Comparison of ENCODE assay signal across 21 cellular contexts in genomic region chr6:75286955-75287354, GRCh38. TPM values are rescaled to one million over a fixed set of nuclear protein-coding genes. Genes with fewer than 3 reads are reported as not detected.
A peak's percentile ranks its signal among the peaks of the same experiment; 100 is the strongest.
DNase-seq lines count a peak whose midpoint lies in the region; ATAC-seq and FAIRE-seq lines count a peak whose summit lies in the region.
"Had no signal": no experiment of that assay in that cellular context is flagged by ENCODE, and none has a peak within 500 bp of the region (broad histone marks: within the 10 kb centered on the region; RNA-seq: fewer than 3 reads in every experiment).

No MANE protein-coding gene starts in this region.

- WGBS in aorta, 2 donors = 89 to 92% methylated on average over 2 of the region's 2 CpGs

- peak overlapping the region; percentile 19 for H3K27ac Mint-ChIP-seq in activated CD4-positive, alpha-beta T cell treated with anti-CD3 and anti-CD28 coated beads, Interleukin-2, amount 10 ng/mL, durations not matched to agents 7 days and 5 days
- H3K27ac Mint-ChIP-seq in activated T-helper 1 cell treated with anti-CD3 and anti-CD28 coated beads, Interleukin-12 subunit alpha, Interleukin-12 subunit beta, Interleukin-2, Interleukin-4 antibody, amounts not matched to agents 30 ng/mL and 10 ng/mL and 1 ng/mL, durations not matched to agents 14 hours and 24 hours and 36 hours = no peak overlapping the region
- H3K27ac Mint-ChIP-seq in natural killer cell treated with Interleukin-12 subunit alpha and Interleukin-12 subunit beta and Interleukin-15 and Interleukin-18, amount 100 ng/mL, for 72 hours = peak overlapping the region; percentile 13 to 17

- POLR2A ChIA-PET in activated CD4-positive, alpha-beta T cell treated with anti-CD3 and anti-CD28 coated beads, Interleukin-2, amount 10 ng/mL, durations not matched to agents 7 days and 5 days (lab: Charles Lee) = no interaction called here

- peaks cover 33% of the 10 kb centered on the region for H3K4me1 Mint-ChIP-seq in activated CD4-positive, alpha-beta T cell treated with anti-CD3 and anti-CD28 coated beads, Interleukin-2, amount 10 ng/mL, durations not matched to agents 7 days and 5 days
- peaks cover 44% of the 10 kb centered on the region for H3K4me1 Mint-ChIP-seq in activated T-helper 1 cell treated with anti-CD3 and anti-CD28 coated beads, Interleukin-12 subunit alpha, Interleukin-12 subunit beta, Interleukin-2, Interleukin-4 antibody, amounts not matched to agents 30 ng/mL and 10 ng/mL and 1 ng/mL, durations not matched to agents 14 hours and 24 hours and 36 hours (ENCODE audit: low read depth)
- peaks cover 12 to 17% of the 10 kb centered on the region in 2 donors for H3K4me1 Mint-ChIP-seq in natural killer cell treated with Interleukin-12 subunit alpha and Interleukin-12 subunit beta and Interleukin-15 and Interleukin-18, amount 100 ng/mL, for 72 hours (ENCODE audit: low read depth in 2 of 2)

- no peaks in the 10 kb centered on the region for H3K9me3 ChIP-seq in aorta (ENCODE audit: control insufficient read depth, low read length)
- H3K9me3 ChIP-seq: esophagus muscularis mucosa, transverse colon had no signal

- H3K4me1 ChIP-seq in aorta (ENCODE audit: control insufficient read depth in 1 of 2, insufficient read depth in 2 of 2, low read length in 2 of 2) = peaks cover 0 to 7% of the 10 kb centered on the region in 2 donors

- no peak for ATAC-seq in natural killer cell treated with Interleukin-12 subunit alpha and Interleukin-12 subunit beta and Interleukin-15 and Interleukin-18, amount 100 ng/mL, for 72 hours
- no peak for ATAC-seq in aorta (ENCODE audit: low FRiP score)

- no peak overlapping the region for H3K27ac ChIP-seq in aorta (ENCODE audit: low read depth in 1 of 2, low read length in 2 of 2)
- H3K27ac ChIP-seq: esophagus muscularis mucosa, transverse colon had no signal

- no peaks in the 10 kb centered on the region for H3K9me3 Mint-ChIP-seq in activated CD4-positive, alpha-beta T cell treated with anti-CD3 and anti-CD28 coated beads, Interleukin-2, amount 10 ng/mL, durations not matched to agents 7 days and 5 days
- H3K9me3 Mint-ChIP-seq in activated T-helper 1 cell treated with anti-CD3 and anti-CD28 coated beads, Interleukin-12 subunit alpha, Interleukin-12 subunit beta, Interleukin-2, Interleukin-4 antibody, amounts not matched to agents 30 ng/mL and 10 ng/mL and 1 ng/mL, durations not matched to agents 14 hours and 24 hours and 36 hours = no peaks in the 10 kb centered on the region
- H3K9me3 Mint-ChIP-seq in natural killer cell treated with Interleukin-12 subunit alpha and Interleukin-12 subunit beta and Interleukin-15 and Interleukin-18, amount 100 ng/mL, for 72 hours = no peaks in the 10 kb centered on the region

- no peaks in the 10 kb centered on the region for H3K36me3 ChIP-seq in aorta (ENCODE audit: control insufficient read depth in 1 of 2, insufficient read depth in 2 of 2, low read length in 1 of 2)
- H3K36me3 ChIP-seq: transverse colon had no signal

- intact Hi-C loops in activated T-helper 1 cell treated with anti-CD3 and anti-CD28 coated beads, Interleukin-12 subunit alpha, Interleukin-12 subunit beta, Interleukin-2, Interleukin-4 antibody, amounts not matched to agents 30 ng/mL and 10 ng/mL and 1 ng/mL, durations not matched to agents 14 hours and 24 hours and 36 hours (cut with micrococcal nuclease) = loop anchor here (1.0 kb wide), 1 partner anchor 10 kb away; no protein-coding TSS in a partner anchor
- intact Hi-C loops in aorta (cut with DNase I) = loop anchor here in 1 of 2 donors (5.0 kb wide), 1 partner anchor 215 kb away; no protein-coding TSS in a partner anchor

- no peak for DNase-seq in activated CD4-positive, alpha-beta T cell treated with anti-CD3 and anti-CD28 coated beads, Interleukin-2, amount 10 ng/mL, durations not matched to agents 7 days and 5 days
- no peak for DNase-seq in activated CD4-positive, alpha-beta T cell treated with anti-CD3 and anti-CD28 coated beads, Interleukin-2, amount 50 U/mL, for 48 hours
- DNase-seq in GM19239 (ENCODE audit: insufficient read length, low spot score) (no peak), DMS53 treated with DMSO at 0.1 percent for 48 hours (lab: John Stamatoyannopoulos, UW; ENCODE audit: unreplicated experiment) (no peak), SHP77 treated with DMSO at 0.1 percent for 48 hours (lab: John Stamatoyannopoulos, UW) (no peak), aorta (no peak)
- no peak for DNase-seq in activated T-helper 1 cell treated with anti-CD3 and anti-CD28 coated beads, Interleukin-12 subunit alpha, Interleukin-12 subunit beta, Interleukin-2, Interleukin-4 antibody, amounts not matched to agents 30 ng/mL and 10 ng/mL and 1 ng/mL, durations not matched to agents 14 hours and 24 hours and 36 hours (ENCODE audit: low spot score)
- no peak for DNase-seq in natural killer cell treated with Interleukin-12 subunit alpha and Interleukin-12 subunit beta and Interleukin-15 and Interleukin-18, amount 100 ng/mL, for 72 hours (ENCODE audit: low spot score)
- DNase-seq: dermis blood vessel endothelial cell; kidney; NCI-H2029 treated with DMSO at 0.1 percent for 48 hours; NCI-H69; occipital lobe; RPMI8226; stimulated activated CD4-positive, alpha-beta T cell treated with anti-CD3 and anti-CD28 coated beads, Interleukin-4, amount 100 ng/mL, for 4 hours; transverse colon had no signal

- peak; percentile 61 for FAIRE-seq in GM19239 (lab: Jason Lieb, UNC)
- FAIRE-seq: A204.1, astrocyte, H1, HTR-8/SVneo, kidney had no signal

- H3K4me3 Mint-ChIP-seq in activated CD4-positive, alpha-beta T cell treated with anti-CD3 and anti-CD28 coated beads, Interleukin-2, amount 10 ng/mL, durations not matched to agents 7 days and 5 days = no peak overlapping the region
- peak overlapping the region; percentile 75 for H3K4me3 Mint-ChIP-seq in activated T-helper 1 cell treated with anti-CD3 and anti-CD28 coated beads, Interleukin-12 subunit alpha, Interleukin-12 subunit beta, Interleukin-2, Interleukin-4 antibody, amounts not matched to agents 30 ng/mL and 10 ng/mL and 1 ng/mL, durations not matched to agents 14 hours and 24 hours and 36 hours
- H3K4me3 Mint-ChIP-seq in natural killer cell treated with Interleukin-12 subunit alpha and Interleukin-12 subunit beta and Interleukin-15 and Interleukin-18, amount 100 ng/mL, for 72 hours = no peak overlapping the region

- H3K27me3 ChIP-seq in aorta (ENCODE audit: control insufficient read depth in 1 of 2, insufficient read depth in 2 of 2, low read length in 1 of 2) = no peaks in the 10 kb centered on the region
- H3K27me3 ChIP-seq: esophagus muscularis mucosa, transverse colon had no signal

- H3K27me3 Mint-ChIP-seq in activated CD4-positive, alpha-beta T cell treated with anti-CD3 and anti-CD28 coated beads, Interleukin-2, amount 10 ng/mL, durations not matched to agents 7 days and 5 days = no peaks in the 10 kb centered on the region
- no peaks in the 10 kb centered on the region for H3K27me3 Mint-ChIP-seq in activated T-helper 1 cell treated with anti-CD3 and anti-CD28 coated beads, Interleukin-12 subunit alpha, Interleukin-12 subunit beta, Interleukin-2, Interleukin-4 antibody, amounts not matched to agents 30 ng/mL and 10 ng/mL and 1 ng/mL, durations not matched to agents 14 hours and 24 hours and 36 hours (ENCODE audit: insufficient read depth)
- H3K27me3 Mint-ChIP-seq in natural killer cell treated with Interleukin-12 subunit alpha and Interleukin-12 subunit beta and Interleukin-15 and Interleukin-18, amount 100 ng/mL, for 72 hours = no peaks in the 10 kb centered on the region

- peaks cover 10% of the 10 kb centered on the region for H3K36me3 Mint-ChIP-seq in activated CD4-positive, alpha-beta T cell treated with anti-CD3 and anti-CD28 coated beads, Interleukin-2, amount 10 ng/mL, durations not matched to agents 7 days and 5 days (ENCODE audit: low read depth)
- H3K36me3 Mint-ChIP-seq in activated T-helper 1 cell treated with anti-CD3 and anti-CD28 coated beads, Interleukin-12 subunit alpha, Interleukin-12 subunit beta, Interleukin-2, Interleukin-4 antibody, amounts not matched to agents 30 ng/mL and 10 ng/mL and 1 ng/mL, durations not matched to agents 14 hours and 24 hours and 36 hours (ENCODE audit: low read depth) = peaks cover 6% of the 10 kb centered on the region
- no peaks in the 10 kb centered on the region for H3K36me3 Mint-ChIP-seq in natural killer cell treated with Interleukin-12 subunit alpha and Interleukin-12 subunit beta and Interleukin-15 and Interleukin-18, amount 100 ng/mL, for 72 hours

- CTCF ChIA-PET in activated CD4-positive, alpha-beta T cell treated with anti-CD3 and anti-CD28 coated beads, Interleukin-2, amount 10 ng/mL, durations not matched to agents 7 days and 5 days (lab: Charles Lee) = no interaction called here

- no peak overlapping the region for H3K4me3 ChIP-seq in aorta (ENCODE audit: low read length in 2 of 2)
- H3K4me3 ChIP-seq: esophagus muscularis mucosa, transverse colon had no signal

RNA-seq across cellular contexts. Expression of gene TMEM30A, which starts 2.4 kb away (rescaled TPM):
- total RNA-seq in activated CD4-positive, alpha-beta T cell treated with anti-CD3 and anti-CD28 coated beads, Interleukin-2, amount 10 ng/mL, durations not matched to agents 7 days and 5 days = 10 to 100 TPM; 69.7 to 70.2 TPM
- 66.6 and 67.2 TPM in 2 replicates for total RNA-seq in activated T-helper 1 cell treated with anti-CD3 and anti-CD28 coated beads, Interleukin-12 subunit alpha, Interleukin-12 subunit beta, Interleukin-2, Interleukin-4 antibody, amounts not matched to agents 30 ng/mL and 10 ng/mL and 1 ng/mL, durations not matched to agents 14 hours and 24 hours and 36 hours
- 10 to 100 TPM; 60.6 to 81.4 TPM for total RNA-seq in natural killer cell treated with Interleukin-12 subunit alpha and Interleukin-12 subunit beta and Interleukin-15 and Interleukin-18, amount 100 ng/mL, for 72 hours
- 100 to 1,000 TPM; 133 to 164 TPM for total RNA-seq in aorta
- 10 to 100 TPM; 66.5 to 80.8 TPM for polyA plus RNA-seq in aorta

RNA-seq across cellular contexts. Expression of gene COX7A2, which starts 43.4 kb away (rescaled TPM):
- 100 to 1,000 TPM; 397 to 403 TPM for total RNA-seq in activated CD4-positive, alpha-beta T cell treated with anti-CD3 and anti-CD28 coated beads, Interleukin-2, amount 10 ng/mL, durations not matched to agents 7 days and 5 days
- 495 and 497 TPM in 2 replicates for total RNA-seq in activated T-helper 1 cell treated with anti-CD3 and anti-CD28 coated beads, Interleukin-12 subunit alpha, Interleukin-12 subunit beta, Interleukin-2, Interleukin-4 antibody, amounts not matched to agents 30 ng/mL and 10 ng/mL and 1 ng/mL, durations not matched to agents 14 hours and 24 hours and 36 hours
- total RNA-seq in natural killer cell treated with Interleukin-12 subunit alpha and Interleukin-12 subunit beta and Interleukin-15 and Interleukin-18, amount 100 ng/mL, for 72 hours = 100 to 1,000 TPM; 108 to 521 TPM
- 100 to 1,000 TPM; 199 to 312 TPM for total RNA-seq in aorta
- polyA plus RNA-seq in aorta = 1,000 to 10,000 TPM in 1 of 2 donors, 100 to 1,000 TPM in 1; 299 to 1,052 TPM
